8 cellular contexts compared by ENCODE assay signal in the genomic region with DNA sequence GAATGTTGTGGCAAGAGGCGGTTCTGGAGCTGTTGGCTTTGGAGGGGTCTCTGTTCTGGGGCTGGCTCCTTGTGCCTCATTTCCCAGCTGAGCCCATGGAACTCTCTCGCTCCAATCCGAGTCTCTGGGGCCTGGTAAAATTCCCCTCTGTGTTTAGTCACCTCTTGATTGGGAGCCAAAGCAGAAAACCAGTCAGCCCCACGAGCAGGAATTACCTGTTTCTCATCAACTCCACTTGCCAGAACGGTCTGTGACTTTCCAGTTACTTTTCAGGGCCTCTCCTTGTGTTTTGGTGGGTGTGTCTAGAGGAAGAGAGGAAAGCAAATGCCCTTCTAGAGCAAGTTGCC.
A peak's percentile ranks its signal among the peaks of the same experiment; 100 is the strongest.
DNase-seq lines count a peak whose midpoint lies in the region; ATAC-seq, FAIRE-seq and TF ChIP-seq lines count a peak whose summit lies in the region.

No MANE protein-coding gene starts in this region.

- no peaks in the 10 kb centered on the region for H3K9me3 Mint-ChIP-seq in nephron progenitor cell

- ATAC-seq in GM21447 (IDR thresholded peaks at IDR 0.05; ENCODE audit: unreplicated experiment) (peak; percentile 2), RWPE2 (ENCODE audit: low read depth) (peak; percentile 38)

- no peaks in the 10 kb centered on the region for H3K36me3 ChIP-seq in RWPE2 (ENCODE audit: low read depth)
- no peaks in the 10 kb centered on the region for H3K36me3 ChIP-seq in effector memory CD4-positive, alpha-beta T cell (ENCODE audit: control insufficient read depth, insufficient read depth, low read length)

- H3K27ac Mint-ChIP-seq in nephron progenitor cell: peak overlapping the region; percentile 96

- peaks cover 48% of the 10 kb centered on the region for H3K4me1 ChIP-seq in RWPE2 (ENCODE audit: insufficient read depth, poor library complexity, severe bottlenecking)
- H3K4me1 ChIP-seq in effector memory CD4-positive, alpha-beta T cell (ENCODE audit: control insufficient read depth, insufficient read depth, low read length, poor library complexity, severe bottlenecking): peaks cover 21% of the 10 kb centered on the region

- H3K4me3 ChIP-seq in RWPE2 (ENCODE audit: severe bottlenecking): peak overlapping the region; percentile 9
- peak overlapping the region; percentile 10 for H3K4me3 ChIP-seq in effector memory CD4-positive, alpha-beta T cell (ENCODE audit: insufficient read depth, low read depth, low read length, poor library complexity, severe bottlenecking)

- H3K9me3 ChIP-seq in RWPE2 (ENCODE audit: severe bottlenecking): no peaks in the 10 kb centered on the region
- H3K9me3 ChIP-seq in effector memory CD4-positive, alpha-beta T cell (ENCODE audit: control insufficient read depth, low read length): no peaks in the 10 kb centered on the region

- peak; percentile 78 for DNase-seq in RWPE2 (ENCODE audit: low spot score)
- peak in 1 of 3 donors; percentile 26 for DNase-seq in effector memory CD4-positive, alpha-beta T cell
- peak; percentile 4 for DNase-seq in nephron progenitor cell
- DNase-seq in stimulated activated CD4-positive, alpha-beta T cell treated with anti-CD3 and anti-CD28 coated beads, Interleukin-1b, Interleukin-23, amount 100 ng/mL, for 48 hours: no peak
- DNase-seq in urothelium cell line (ENCODE audit: low spot score): no peak
- no peak for DNase-seq in NCI-H1092 (lab: John Stamatoyannopoulos, UW)
- no peak for DNase-seq in NCI-H446 treated with DMSO at 0.1 percent for 48 hours (lab: John Stamatoyannopoulos, UW)

- H3K4me3 Mint-ChIP-seq in nephron progenitor cell: peak overlapping the region; percentile 77

- no peaks in the 10 kb centered on the region for H3K27me3 ChIP-seq in RWPE2 (ENCODE audit: insufficient read depth, poor library complexity, severe bottlenecking)
- no peaks in the 10 kb centered on the region for H3K27me3 ChIP-seq in effector memory CD4-positive, alpha-beta T cell (replicated peaks; ENCODE audit: control insufficient read depth, insufficient read depth, low read length, poor library complexity, severe bottlenecking)

- no peak for FAIRE-seq in urothelium cell line (lab: Jason Lieb, UNC)

- TF ChIP-seq CTCF in RWPE2 (IDR thresholded peaks at IDR 0.05; ENCODE audit: poor library complexity, severe bottlenecking) (no peak), nephron progenitor cell (IDR thresholded peaks at IDR 0.05) (no peak)

- peak overlapping the region; percentile 98 for H3K27ac ChIP-seq in RWPE2 (ENCODE audit: poor library complexity, severe bottlenecking)
- H3K27ac ChIP-seq in effector memory CD4-positive, alpha-beta T cell (ENCODE audit: insufficient read depth, low read length, poor library complexity, severe bottlenecking): peak overlapping the region; percentile 87

- no peaks in the 10 kb centered on the region for H3K36me3 Mint-ChIP-seq in nephron progenitor cell (ENCODE audit: low read depth)

- H3K4me1 Mint-ChIP-seq in nephron progenitor cell: peaks cover 30% of the 10 kb centered on the region

- H3K27me3 Mint-ChIP-seq in nephron progenitor cell (ENCODE audit: low read depth, poor library complexity): peaks cover 4% of the 10 kb centered on the region

Comparison
In these comparisons a context has a peak if more than half of its experiments do, and no peak if none do; other contexts are left out.
1. DNase-seq: peak in RWPE2 (single experiment) and nephron progenitor cell (single experiment); none in stimulated activated CD4-positive, alpha-beta T cell treated with anti-CD3 and anti-CD28 coated beads, Interleukin-1b, Interleukin-23, amount 100 ng/mL, for 48 hours (single experiment), urothelium cell line (single experiment), NCI-H1092 (single experiment) and NCI-H446 treated with DMSO at 0.1 percent for 48 hours (single experiment).